In the genomic region with DNA sequence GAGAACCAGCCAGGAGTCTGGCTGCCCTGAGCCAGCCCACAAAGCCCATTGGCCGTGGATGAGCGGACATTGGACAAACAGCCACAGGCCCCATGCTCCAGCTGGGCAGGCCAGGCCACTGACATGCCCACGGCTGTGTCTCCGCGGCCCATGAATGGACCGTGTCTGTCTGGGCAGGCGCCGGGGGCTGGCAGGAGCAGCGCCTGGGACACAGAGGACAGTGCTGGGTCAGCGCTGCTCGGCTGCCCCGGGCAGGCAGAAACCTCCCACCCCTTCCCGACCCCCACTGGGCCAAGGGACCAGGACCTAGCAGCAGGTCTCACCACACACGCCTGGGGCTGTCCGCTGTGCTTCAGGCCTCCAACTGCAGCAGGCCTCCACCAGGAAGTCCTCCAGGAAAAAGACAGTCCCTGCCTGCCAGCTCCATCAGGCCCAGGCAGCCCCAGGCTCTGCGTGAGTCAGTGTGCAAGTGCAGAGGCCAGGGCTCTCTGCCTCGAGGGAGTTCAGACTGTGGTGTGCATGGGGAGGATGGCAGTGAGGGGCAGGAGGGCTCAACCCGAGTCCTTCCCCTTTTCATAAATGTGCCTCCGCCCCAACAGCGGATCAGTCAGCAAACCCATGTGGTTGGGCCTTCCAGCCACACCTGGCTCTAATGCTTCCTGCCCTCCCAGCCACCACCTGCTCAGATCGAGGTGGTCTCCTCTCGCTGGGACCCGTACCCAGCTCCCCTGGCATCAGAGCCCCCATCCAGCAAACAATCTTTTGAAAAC, we compare ENCODE assay signal across 1 cellular context.
TF ChIP-seq lines count a peak whose summit lies in the region.

No MANE protein-coding gene starts in this region.

TF ChIP-seq in HepG2, 621 proteins besides CTCF, POLR2A, EP300 and RAD21 (continued from another document):
- TF ChIP-seq SALL1 (CRISPR knock-in tag; IDR thresholded peaks at IDR 0.05) (peak; percentile 59), TGIF2 (CRISPR knock-in tag; IDR thresholded peaks at IDR 0.05) (0 out of 2 replicates have a peak, but pooled peaks have one; percentile 78)
